Comparison of ENCODE assay signal across 13 cellular contexts in genomic region chr16:72246423-72246822, GRCh38.
A peak's percentile ranks its signal among the peaks of the same experiment; 100 is the strongest.
DNase-seq lines count a peak whose midpoint lies in the region; ATAC-seq, FAIRE-seq and TF ChIP-seq lines count a peak whose summit lies in the region.
"Had no signal": no experiment of that assay in that cellular context is flagged by ENCODE, and none has a peak within 500 bp of the region (broad histone marks: within the 10 kb centered on the region; RNA-seq: fewer than 3 reads in every experiment).

No MANE protein-coding gene starts in this region.

- no peak for TF ChIP-seq CTCF in gastroesophageal sphincter (IDR thresholded peaks at IDR 0.05)

- no peaks in the 10 kb centered on the region for H3K9me3 Mint-ChIP-seq in activated T-cell treated with anti-CD3 and anti-CD28 coated beads, Interleukin-2, amount 50 U/mL, for 24 hours
- H3K9me3 Mint-ChIP-seq: CD4-positive, alpha-beta T cell had no signal

- no peaks in the 10 kb centered on the region for H3K4me1 ChIP-seq in gastroesophageal sphincter

- DNase-seq in HTR-8/SVneo (ENCODE audit: insufficient read length, low spot score) (no peak), urothelium cell line (ENCODE audit: low spot score) (no peak)
- no peak for DNase-seq in activated T-cell treated with anti-CD3 and anti-CD28 coated beads, Interleukin-2, amount 50 U/mL, for 24 hours
- DNase-seq in activated T-cell treated with anti-CD3 and anti-CD28 coated beads, Interleukin-2, amount 50 U/mL, for 48 hours, result no peak
- DNase-seq: CD4-positive, alpha-beta T cell; effector CD8-positive, alpha-beta T cell; glutamatergic neuron; Kasumi-1; RPMI8226 had no signal

- H3K36me3 Mint-ChIP-seq in activated T-cell treated with anti-CD3 and anti-CD28 coated beads, Interleukin-2, amount 50 U/mL, for 24 hours (ENCODE audit: low read depth), result no peaks in the 10 kb centered on the region

- TF ChIP-seq EP300 in gastroesophageal sphincter (IDR thresholded peaks at IDR 0.05), result no peak

- H3K27ac Mint-ChIP-seq in activated T-cell treated with anti-CD3 and anti-CD28 coated beads, Interleukin-2, amount 50 U/mL, for 24 hours, result no peak overlapping the region
- H3K27ac Mint-ChIP-seq: CD4-positive, alpha-beta T cell had no signal

- ATAC-seq in GM18508 (IDR thresholded peaks at IDR 0.05; ENCODE audit: insufficient read depth, unreplicated experiment) (peak; percentile 86), GM19463 (IDR thresholded peaks at IDR 0.05; ENCODE audit: unreplicated experiment) (peak; percentile 89), HG02870 (IDR thresholded peaks at IDR 0.05; ENCODE audit: unreplicated experiment) (peak; percentile 84), gastroesophageal sphincter (no peak)

- WGBS in gastroesophageal sphincter (ENCODE audit: low coverage in 1 of 2), 2 donors, result 49 to 76% methylated on average over 4 to 5 of the region's 5 CpGs

- H3K4me3 ChIP-seq in gastroesophageal sphincter, result no peak overlapping the region

- H3K27me3 ChIP-seq in gastroesophageal sphincter, result no peaks in the 10 kb centered on the region

- peaks cover 4% of the 10 kb centered on the region for H3K4me1 Mint-ChIP-seq in activated T-cell treated with anti-CD3 and anti-CD28 coated beads, Interleukin-2, amount 50 U/mL, for 24 hours (ENCODE audit: low read depth)

- no peak overlapping the region for H3K27ac ChIP-seq in gastroesophageal sphincter

- FAIRE-seq in HTR-8/SVneo (lab: Jason Lieb, UNC) (peak; percentile 64), urothelium cell line (lab: Jason Lieb, UNC) (no peak)

- no peak overlapping the region for H3K4me3 Mint-ChIP-seq in activated T-cell treated with anti-CD3 and anti-CD28 coated beads, Interleukin-2, amount 50 U/mL, for 24 hours
- H3K4me3 Mint-ChIP-seq: CD4-positive, alpha-beta T cell had no signal

- H3K27me3 Mint-ChIP-seq in activated T-cell treated with anti-CD3 and anti-CD28 coated beads, Interleukin-2, amount 50 U/mL, for 24 hours, result no peaks in the 10 kb centered on the region
- H3K27me3 Mint-ChIP-seq: CD4-positive, alpha-beta T cell had no signal

- H3K36me3 ChIP-seq in gastroesophageal sphincter, result no peaks in the 10 kb centered on the region

- no peak for TF ChIP-seq POLR2A in gastroesophageal sphincter (IDR thresholded peaks at IDR 0.05)

- no peaks in the 10 kb centered on the region for H3K9me3 ChIP-seq in gastroesophageal sphincter
